Comparison of ENCODE assay signal across 27 cellular contexts in the genomic region with DNA sequence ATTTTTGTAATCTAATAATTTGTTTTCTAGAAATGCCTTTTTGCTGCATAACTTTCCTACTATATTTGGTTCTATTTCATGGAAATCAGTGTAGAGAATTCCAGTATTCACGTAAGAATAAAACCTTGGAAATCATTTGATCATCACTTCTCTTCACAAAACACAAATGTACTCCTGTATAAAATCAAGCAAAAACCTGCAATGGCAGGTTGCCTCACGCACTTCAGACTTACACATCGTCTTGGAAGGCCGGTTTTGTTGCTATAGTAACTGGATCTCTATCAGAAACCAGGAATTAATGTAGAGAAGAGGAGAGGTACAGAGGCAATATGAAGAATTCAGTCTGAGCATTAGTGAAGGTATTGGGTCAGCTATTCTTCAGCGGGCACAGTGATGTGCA.
"Had no signal": no experiment of that assay in that cellular context is flagged by ENCODE, and none has a peak within 500 bp of the region (broad histone marks: within the 10 kb centered on the region; RNA-seq: fewer than 3 reads in every experiment).

No MANE protein-coding gene starts in this region.

- H3K36me3 ChIP-seq: esophagus muscularis mucosa, heart right ventricle, neural progenitor cell, tibial artery had no signal

- H3K27me3 ChIP-seq: dorsolateral prefrontal cortex, esophagus muscularis mucosa, heart right ventricle, neural progenitor cell, tibial artery had no signal

- H3K79me2 ChIP-seq: parathyroid adenoma had no signal

- DNase-seq: dorsolateral prefrontal cortex; effector CD4-positive, alpha-beta T cell; foreskin melanocyte; glutamatergic neuron; heart right ventricle; hypothalamus; immature natural killer cell; mesenchymal stem cell; mucosa of descending colon; naive B cell; stimulated activated CD4-positive, alpha-beta T cell treated with anti-CD3 and anti-CD28 coated beads, Interleukin-12 subunit alpha, Interleukin-12 subunit beta, amount 100 ng/mL, for 4 hours; stimulated activated CD4-positive, alpha-beta T cell treated with anti-CD3 and anti-CD28 coated beads, Interleukin-1b, Interleukin-23, amount 100 ng/mL, for 48 hours; stimulated activated CD4-positive, alpha-beta T cell treated with anti-CD3 and anti-CD28 coated beads, Interleukin-4, amount 100 ng/mL, for 1 hour; stimulated activated CD8-positive, alpha-beta memory T cell treated with anti-CD3 and anti-CD28 coated beads, Interleukin-4, amount 100 ng/mL, for 48 hours; stimulated activated naive CD4-positive, alpha-beta T cell; stimulated activated naive CD8-positive, alpha-beta T cell treated with anti-CD3 and anti-CD28 coated beads, Interleukin-15, amount 100 ng/mL, for 72 hours; tibial artery had no signal

- H3K9me3 ChIP-seq: esophagus muscularis mucosa, heart right ventricle, mucosa of descending colon, tibial artery had no signal

- H3K9ac ChIP-seq: neural progenitor cell, parathyroid adenoma had no signal

- H2AFZ ChIP-seq: neural progenitor cell, parathyroid adenoma had no signal

- H3K27ac ChIP-seq: dorsolateral prefrontal cortex, esophagus muscularis mucosa, heart right ventricle, neural progenitor cell, parathyroid adenoma, tibial artery had no signal

- H3K4me2 ChIP-seq: neural progenitor cell, smooth muscle cell had no signal

- H3K4me3 ChIP-seq: dorsolateral prefrontal cortex, esophagus muscularis mucosa, heart right ventricle, lung, mucosa of descending colon, neural progenitor cell, smooth muscle cell, tibial artery had no signal

- FAIRE-seq: colon, keratinocyte had no signal

- ATAC-seq: heart right ventricle; left lobe of liver; mucosa of descending colon; natural killer cell treated with Interleukin-12 subunit alpha and Interleukin-12 subunit beta and Interleukin-15 and Interleukin-18, amount 100 ng/mL, for 72 hours; sciatic nerve; stimulated activated naive CD8-positive, alpha-beta T cell treated with anti-CD3 and anti-CD28 coated beads, Interleukin-15, amount 100 ng/mL, for 72 hours had no signal

- H3K4me1 ChIP-seq: esophagus muscularis mucosa, heart right ventricle, neural progenitor cell, parathyroid adenoma, tibial artery had no signal
